In genomic region chr19:48169974-48170803, GRCh38 we compare ENCODE assay signal across 8 cellular contexts. TPM values are rescaled to one million over a fixed set of nuclear protein-coding genes. Genes with fewer than 3 reads are reported as not detected.
DNase-seq lines count a peak whose midpoint lies in the region; ATAC-seq lines count a peak whose summit lies in the region.

LIG1 (minus strand) TSS chr19:48170344; CDS start chr19:48165566, 4,778 bp downstream.
ZSWIM9 (plus strand) TSS chr19:48170680; CDS start chr19:48171803, 1,123 bp downstream.

- H3K9me3 ChIP-seq in HUES48 (ENCODE audit: control insufficient read depth, insufficient read depth, low read length) = no peaks in the 10 kb centered on the region
- H3K9me3 ChIP-seq in NT2/D1 (ENCODE audit: insufficient read depth, low read length) = no peaks in the 10 kb centered on the region
- H3K9me3 ChIP-seq in endocrine pancreas (ENCODE audit: control insufficient read depth, low read length) = no peaks in the 10 kb centered on the region
- no peaks in the 10 kb centered on the region for H3K9me3 ChIP-seq in mesodermal cell (ENCODE audit: control insufficient read depth, low read length)

- in situ Hi-C loops in Caki2 (cut with HindIII; ENCODE audit: low pct_unique_long_range_greater_than_20kb, low sequenced_read_pairs) = no loop called here

- H3K27ac ChIP-seq in HUES48 (ENCODE audit: low read depth, low read length) = peak within 1 kb of the TSS; percentile 97
- peak within 1 kb of the TSS; percentile 83 for H3K27ac ChIP-seq in mesodermal cell (ENCODE audit: low read depth, low read length, severe bottlenecking)

- H3K36me3 ChIP-seq in HUES48 (ENCODE audit: control insufficient read depth, insufficient read depth, low read length) (peaks cover 23% of the 10 kb centered on the region), NT2/D1 (ENCODE audit: insufficient read depth, insufficient read length, low read length) (peaks cover 27% of the 10 kb centered on the region), endocrine pancreas (ENCODE audit: control insufficient read depth, insufficient read depth, low read length) (no peaks in the 10 kb centered on the region), mesodermal cell (ENCODE audit: control insufficient read depth, insufficient read depth, low read length) (peaks cover 27% of the 10 kb centered on the region)

- DNase-seq in Caki2 (ENCODE audit: low read depth) (peak; percentile 99), NT2/D1 (ENCODE audit: low read depth, low spot score) (peak; percentile 70)
- DNase-seq in activated CD8-positive, alpha-beta memory T cell treated with anti-CD3 and anti-CD28 coated beads, Interleukin-2, amount 50 U/mL, for 1 hour (ENCODE audit: extremely low read depth) = peak; percentile 51
- DNase-seq in stimulated activated CD8-positive, alpha-beta memory T cell treated with anti-CD3 and anti-CD28 coated beads, Interleukin-15, amount 100 ng/mL, for 24 hours (ENCODE audit: low read depth) = peak; percentile 82

- H3K27me3 ChIP-seq in HUES48 (ENCODE audit: control insufficient read depth, insufficient read depth, low read length) (no peaks in the 10 kb centered on the region), NT2/D1 (ENCODE audit: insufficient read depth, insufficient read length) (no peaks in the 10 kb centered on the region), endocrine pancreas (ENCODE audit: control insufficient read depth, insufficient read depth, low read length) (no peaks in the 10 kb centered on the region)

- H3K4me1 ChIP-seq in HUES48 (ENCODE audit: control insufficient read depth, insufficient read depth, low read length) (peaks cover 5% of the 10 kb centered on the region; the same call in 1 of the 2 replicates), NT2/D1 (ENCODE audit: insufficient read depth, insufficient read length) (peaks cover 3% of the 10 kb centered on the region), endocrine pancreas (ENCODE audit: control insufficient read depth, insufficient read depth, low read length) (no peaks in the 10 kb centered on the region), mesodermal cell (ENCODE audit: control insufficient read depth, insufficient read depth, low read length, poor library complexity, severe bottlenecking) (peaks cover 6% of the 10 kb centered on the region)

- 1% methylated on average over 30 to 58 of the region's 81 CpGs for WGBS in mesodermal cell (ENCODE audit: insufficient coverage in 2 of 2), 2 experiments

- ATAC-seq in GM21381 (IDR thresholded peaks at IDR 0.05; ENCODE audit: unreplicated experiment) = peak; percentile 77

- H3K4me3 ChIP-seq in HUES48 (ENCODE audit: low read depth, low read length) (peak within 1 kb of the TSS; percentile 98), NT2/D1 (ENCODE audit: insufficient read length, low read depth) (peak within 1 kb of the TSS; percentile 85), endocrine pancreas (ENCODE audit: control insufficient read depth, insufficient read depth, low read length) (peak within 1 kb of the TSS; percentile 70), mesodermal cell (ENCODE audit: extremely low read depth, insufficient read depth, low read length, poor library complexity, severe bottlenecking) (peak within 1 kb of the TSS; percentile 91)

- peak within 1 kb of the TSS; percentile 95 for H3K9ac ChIP-seq in HUES48 (ENCODE audit: low read depth, low read length)
- peak within 1 kb of the TSS; percentile 94 for H3K9ac ChIP-seq in NT2/D1 (ENCODE audit: insufficient read length, low read depth)
- peak within 1 kb of the TSS; percentile 66 for H3K9ac ChIP-seq in endocrine pancreas (ENCODE audit: control insufficient read depth, insufficient read depth, low read length)

RNA-seq across cellular contexts. Expression of gene LIG1, which starts in this region (rescaled TPM):
- total RNA-seq in Caki2 (2014; rRNA removed; shearing (Covaris generic); ENCODE audit: low replicate concordance) = 131 and 146 TPM in 2 replicates
- polyA plus RNA-seq in mesodermal cell (2013, experiment 1 of 2) = 50.8 TPM
- 53.6 TPM for polyA plus RNA-seq in mesodermal cell (2013, experiment 2 of 2)

RNA-seq across cellular contexts. Expression of gene ZSWIM9, which starts in this region (rescaled TPM):
- 0.96 and 7.0 TPM in 2 replicates for total RNA-seq in Caki2 (2014; rRNA removed; shearing (Covaris generic); ENCODE audit: low replicate concordance)
- 5.4 TPM for polyA plus RNA-seq in mesodermal cell (2013, experiment 1 of 2)
- 4.1 TPM for polyA plus RNA-seq in mesodermal cell (2013, experiment 2 of 2)

Comparison
In these comparisons a context has a peak if more than half of its experiments do, and no peak if none do; other contexts are left out.
1. Peak in every context shown above with its lines: DNase-seq, ATAC-seq, H3K4me3 ChIP-seq and H3K27ac ChIP-seq.